9 cellular contexts compared by ENCODE assay signal in the genomic region with DNA sequence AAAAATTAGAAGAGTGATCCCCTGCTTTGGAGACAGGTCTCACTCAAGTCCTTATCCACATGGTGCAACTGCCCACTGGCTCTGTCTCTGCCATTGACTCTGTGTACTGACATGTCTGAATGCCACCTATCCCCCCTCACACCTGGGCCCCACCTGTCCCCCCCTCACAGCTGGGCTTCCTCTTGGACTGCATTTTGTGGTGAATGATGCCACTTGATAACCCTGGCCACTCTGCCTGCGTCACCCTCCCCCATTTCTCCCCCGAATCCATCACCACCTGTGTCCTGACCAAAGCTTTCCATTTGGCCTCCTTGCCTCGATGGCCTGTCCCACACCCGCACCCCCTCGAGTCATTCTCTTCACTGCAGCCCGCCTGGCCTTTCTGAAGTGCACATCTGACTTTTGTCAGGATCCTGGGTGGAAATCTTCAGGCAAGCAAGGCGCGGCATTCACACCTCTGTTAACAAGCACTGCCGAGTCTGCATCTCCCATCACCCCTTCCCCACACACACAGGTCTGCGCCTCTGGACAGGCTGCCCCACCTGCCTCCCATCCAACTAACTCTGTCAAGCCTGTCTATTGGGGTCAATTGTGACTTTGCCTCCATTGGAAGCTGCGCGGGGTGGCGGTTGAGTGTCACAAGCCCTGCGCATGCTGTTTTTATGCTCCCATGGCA.
DNase-seq lines count a peak whose midpoint lies in the region; ATAC-seq and TF ChIP-seq lines count a peak whose summit lies in the region.
"Had no signal": no experiment of that assay in that cellular context is flagged by ENCODE, and none has a peak within 500 bp of the region (broad histone marks: within the 10 kb centered on the region; RNA-seq: fewer than 3 reads in every experiment).

No MANE protein-coding gene starts in this region.

- H3K4me3 ChIP-seq in AG10803 (ENCODE audit: low read length) (peak overlapping the region; percentile 68), HCT116 (replicated peaks in 1 of 2; ENCODE audit: low read depth in 1 of 2, low read length in 2 of 2) (no peak overlapping the region; a peak in 1 of 4 replicates), ascending aorta (no peak overlapping the region), mesodermal cell (ENCODE audit: extremely low read depth, insufficient read depth, low read length, poor library complexity, severe bottlenecking) (peak overlapping the region; percentile 55)

- no peak for TF ChIP-seq RAD21 in HCT116 (IDR thresholded peaks at IDR 0.05; ENCODE audit: low read depth)

- peaks cover 90 to 99% of the 10 kb centered on the region in 2 experiments for H3K4me1 ChIP-seq in HCT116 (ENCODE audit: control insufficient read depth in 1 of 2, insufficient read depth in 2 of 2, low read length in 2 of 2)
- H3K4me1 ChIP-seq in ascending aorta = peaks cover 9 to 40% of the 10 kb centered on the region in 2 donors
- H3K4me1 ChIP-seq in mesodermal cell (ENCODE audit: control insufficient read depth, insufficient read depth, low read length, poor library complexity, severe bottlenecking) = peaks cover 21% of the 10 kb centered on the region

- CTCF ChIA-PET in HCT116 (lab: Charles Lee) = interaction anchor here (1.1 to 3.1 kb wide), 2 partner anchors 12 to 90 kb away, joined by 3 to 13 read pairs; no protein-coding TSS in a partner anchor

- BruUV-seq in HCT116 (replicated peaks; lab: Mats Ljungman, UMichigan) = no TSS peak

- H3K9me3 ChIP-seq in HCT116 (ENCODE audit: control insufficient read depth in 1 of 2, insufficient read depth in 1 of 2, low read depth in 1 of 2, low read length in 2 of 2) (no peaks in the 10 kb centered on the region), ascending aorta (no peaks in the 10 kb centered on the region), mesodermal cell (ENCODE audit: control insufficient read depth, low read length) (no peaks in the 10 kb centered on the region)

- RAD21 ChIA-PET in HCT116 (lab: Charles Lee; ENCODE audit: low non-redundant PET in 1 of 2, low total read pairs in 2 of 2, uncharacterized antibody in 2 of 2, unreplicated experiment in 2 of 2) = interaction anchor here in 1 of 2 experiments (1.3 kb wide), 1 partner anchor 13 kb away, joined by 4 read pairs; no protein-coding TSS in a partner anchor

- H3K27ac ChIP-seq in HCT116 (ENCODE audit: low read depth, low read length) = peak overlapping the region; percentile 99
- peak overlapping the region; percentile 20 to 33 for H3K27ac ChIP-seq in ascending aorta
- no peak overlapping the region for H3K27ac ChIP-seq in mesodermal cell (ENCODE audit: low read depth, low read length, severe bottlenecking)

- peak overlapping the region; percentile 71 for H3K4me2 ChIP-seq in HCT116 (ENCODE audit: low read length)

- TF ChIP-seq POLR2A in HCT116 (IDR thresholded peaks at IDR 0.05; ENCODE audit: borderline replicate concordance, extremely low read depth, insufficient read depth, insufficient read length) = no peak

- ATAC-seq in HCT116 (peak; percentile 8), GM21619 (IDR thresholded peaks at IDR 0.05; ENCODE audit: unreplicated experiment) (no peak)

- H2AFZ ChIP-seq in HCT116 (ENCODE audit: low read depth, low read length, poor library complexity, severe bottlenecking) = no peak overlapping the region

- intact Hi-C loops in HCT116 (cut with micrococcal nuclease) (no loop called here), ascending aorta (cut with DNase I) (no loop called here)

- no peaks in the 10 kb centered on the region for H4K20me1 ChIP-seq in HCT116 (ENCODE audit: insufficient read depth)

- POLR2A ChIA-PET in HCT116 (lab: Charles Lee) = interaction anchor here (0.8 to 14.3 kb wide), 8 partner anchors 13 to 103 kb away, joined by 3 to 227 read pairs (median 3); no protein-coding TSS in a partner anchor

- TF ChIP-seq CTCF in AG10803 (conservative IDR thresholded peaks at IDR 0.05; ENCODE audit: low read length) (no peak), HCT116 (IDR thresholded peaks at IDR 0.05 in 2 of 3, conservative IDR thresholded peaks at IDR 0.05 in 1 of 3; ENCODE audit: borderline replicate concordance in 1 of 3, insufficient read depth in 1 of 3, low read depth in 2 of 3, low read length in 2 of 3) (no peak), ascending aorta (IDR thresholded peaks at IDR 0.05) (no peak)

- H3K9ac ChIP-seq in HCT116 (ENCODE audit: low read length) = peak overlapping the region; percentile 80

- H3K9me2 ChIP-seq in HCT116 (ENCODE audit: insufficient read depth) = no peaks in the 10 kb centered on the region

- H3K79me2 ChIP-seq in HCT116 (ENCODE audit: insufficient read depth, low read length) = peaks cover 99% of the 10 kb centered on the region

- peaks cover 0 to 47% of the 10 kb centered on the region in 2 experiments; a peak in 2 of 4 replicates for H3K36me3 ChIP-seq in HCT116 (ENCODE audit: control insufficient read depth in 1 of 2, insufficient read depth in 2 of 2, low read length in 2 of 2)
- peaks cover 2 to 5% of the 10 kb centered on the region in 2 donors for H3K36me3 ChIP-seq in ascending aorta
- peaks cover 39% of the 10 kb centered on the region for H3K36me3 ChIP-seq in mesodermal cell (ENCODE audit: control insufficient read depth, insufficient read depth, low read length)

- WGBS in mesodermal cell (ENCODE audit: insufficient coverage in 2 of 2), 2 experiments = 89 to 95% methylated on average over 14 of the region's 14 CpGs

- H3K27me3 ChIP-seq in HCT116 (ENCODE audit: insufficient read depth, low read length) (no peaks in the 10 kb centered on the region), ascending aorta (no peaks in the 10 kb centered on the region)

- DNase-seq in AG10803 (ENCODE audit: low read depth) (no peak), HCT116 (ENCODE audit: low read depth, low spot score) (no peak), ascending aorta (ENCODE audit: low spot score in 2 of 2) (peak in 1 of 2 donors; percentile 56), DMS153 (lab: John Stamatoyannopoulos, UW) (no peak), GM19238 (ENCODE audit: insufficient read length, low spot score) (no peak), NCI-H774 (lab: John Stamatoyannopoulos, UW) (no peak)
- DNase-seq: retina had no signal

TF ChIP-seq in HCT116, 20 proteins besides CTCF, POLR2A, EP300 and RAD21:
- peak; percentile 71 for TF ChIP-seq POLR2AphosphoS5 (IDR thresholded peaks at IDR 0.05; ENCODE audit: low read depth, low read length)
- no peak for TF ChIP-seq FOSL1 (IDR thresholded peaks at IDR 0.05; ENCODE audit: low read depth)

Comparison
In these comparisons a context has a peak if more than half of its experiments do, and no peak if none do; other contexts are left out.
1. H3K4me3 ChIP-seq: peak in AG10803 (single experiment) and mesodermal cell (single experiment); none in HCT116 (0 of 2) and ascending aorta (0 of 2).